In genomic region chr16:57807968-57808528, GRCh38 we compare ENCODE assay signal across 8 cellular contexts. TPM values are rescaled to one million over a fixed set of nuclear protein-coding genes. Genes with fewer than 3 reads are reported as not detected.
DNase-seq lines count a peak whose midpoint lies in the region; ATAC-seq, FAIRE-seq and TF ChIP-seq lines count a peak whose summit lies in the region.

No MANE protein-coding gene starts in this region.

- H3K27me3 ChIP-seq in WERI-Rb-1 (ENCODE audit: insufficient read depth, low read depth, severe bottlenecking) (no peaks in the 10 kb centered on the region), HepG2 (ENCODE audit: control insufficient read depth in 1 of 2, insufficient read depth in 2 of 2, low read length in 2 of 2) (no peaks in the 10 kb centered on the region)

- DNase-seq in G401 (ENCODE audit: low spot score) = peak; percentile 29
- DNase-seq in MV-4-11 (lab: John Stamatoyannopoulos, UW) = peak; percentile 63
- peak; percentile 30 for DNase-seq in WERI-Rb-1
- DNase-seq in cerebellar cortex (ENCODE audit: low spot score) = peak; percentile 54
- peak; percentile 92 for DNase-seq in HepG2 (ENCODE audit: low spot score)
- peak; percentile 54 to 59 for DNase-seq in stimulated activated CD4-positive, alpha-beta T cell treated with anti-CD3 and anti-CD28 coated beads, Interleukin-4, amount 100 ng/mL, for 48 hours (ENCODE audit: low read depth in 2 of 2)

- TF ChIP-seq RAD21 in HepG2 (CRISPR knock-in tag; IDR thresholded peaks at IDR 0.05) = no peak

- no peaks in the 10 kb centered on the region for H3K9me3 ChIP-seq in WERI-Rb-1 (ENCODE audit: severe bottlenecking)
- H3K9me3 ChIP-seq in HepG2 (ENCODE audit: low read length) = no peaks in the 10 kb centered on the region

- TF ChIP-seq CTCF in WERI-Rb-1 (IDR thresholded peaks at IDR 0.05; ENCODE audit: low read depth, low read length) = no peak
- no peak for TF ChIP-seq CTCF in HepG2 (CRISPR knock-in tag; IDR thresholded peaks at IDR 0.05)

- H3K36me3 ChIP-seq in WERI-Rb-1 (no peaks in the 10 kb centered on the region), HepG2 (replicated peaks in 1 of 2; ENCODE audit: control insufficient read depth in 1 of 2, insufficient read depth in 2 of 2, low read length in 2 of 2) (no peaks in the 10 kb centered on the region)

- TF ChIP-seq POLR2A in HepG2 (IDR thresholded peaks at IDR 0.05; ENCODE audit: insufficient read depth in 1 of 2, low read depth in 2 of 2, low read length in 2 of 2) = no peak

- H3K4me1 ChIP-seq in HepG2 (ENCODE audit: insufficient read depth, low read length) = peaks cover 94% of the 10 kb centered on the region

- POLR2A ChIA-PET in HepG2 (lab: Yijun Ruan, JAX) = interaction anchor here (0.6 to 3.3 kb wide), 10 partner anchors 10 to 193 kb away, joined by 3 to 18 read pairs (median 4); partner anchors contain the start of genes KATNB1 and USB1

- intact Hi-C loops in HepG2 (cut with micrococcal nuclease; ENCODE audit: unreplicated experiment) = no loop called here

- no peaks in the 10 kb centered on the region for H4K20me1 ChIP-seq in HepG2 (ENCODE audit: insufficient read depth, low read length)

- peak in 1 of 2 experiments; percentile 57; a peak in 2 of 4 replicates for TF ChIP-seq EP300 in HepG2 (IDR thresholded peaks at IDR 0.05; ENCODE audit: low read depth in 2 of 2, low read length in 2 of 2)
- no peak for TF ChIP-seq EP300 in HepG2 (CRISPR knock-in tag; IDR thresholded peaks at IDR 0.05; ENCODE audit: borderline replicate concordance)

- CTCF ChIA-PET in HepG2 (lab: Yijun Ruan, JAX; ENCODE audit: low intra/inter-chr PET ratio, low total read pairs) = no interaction called here

- H3K4me2 ChIP-seq in HepG2 (ENCODE audit: low read depth, low read length) = peak overlapping the region; percentile 68

- no peak overlapping the region for H2AFZ ChIP-seq in HepG2 (ENCODE audit: low read length)

- WGBS in HepG2 (ENCODE audit: low lambda C conversion rate) = 7% methylated on average over 16 of the region's 16 CpGs

- H3K79me2 ChIP-seq in HepG2 (ENCODE audit: insufficient read depth, low read length) = no peaks in the 10 kb centered on the region

- H3K4me3 ChIP-seq in WERI-Rb-1 (ENCODE audit: low read depth, low read length) (no peak overlapping the region), HepG2 (replicated peaks in 1 of 3; ENCODE audit: insufficient read depth in 1 of 3, low read depth in 2 of 3, low read length in 3 of 3) (peak overlapping the region in 2 of 3 experiments; percentile 31 to 56; a peak in 3 of 6 replicates)

- ATAC-seq in HepG2 = peak; percentile 31
- no peak for ATAC-seq in HG03520 (IDR thresholded peaks at IDR 0.05; ENCODE audit: unreplicated experiment)
- ATAC-seq in GM19324 (IDR thresholded peaks at IDR 0.05; ENCODE audit: low FRiP score, unreplicated experiment) = no peak

- no TSS peak for BruUV-seq in HepG2 (replicated peaks; lab: Mats Ljungman, UMichigan)

- H3K27ac ChIP-seq in WERI-Rb-1 (no peak overlapping the region), HepG2 (ENCODE audit: extremely low read length, insufficient read depth, low read length) (peak overlapping the region; percentile 51)

- H3K9ac ChIP-seq in HepG2 (ENCODE audit: insufficient read depth, low read depth, low read length) = peak overlapping the region; percentile 18; the same call in 1 of the 2 replicates

- in situ Hi-C loops in G401 (cut with HindIII; ENCODE audit: low sequenced_read_pairs) (no loop called here), HepG2 (cut with HindIII; ENCODE audit: extremely low pct_ligation_motif_present, low pct_unique_long_range_greater_than_20kb) (no loop called here)

- peak; percentile 61 for FAIRE-seq in HepG2 (lab: Jason Lieb, UNC)

TF ChIP-seq in HepG2, 621 proteins besides CTCF, POLR2A, EP300 and RAD21 (continues in another document):
- TF ChIP-seq ATM (IDR thresholded peaks at IDR 0.05; ENCODE audit: borderline replicate concordance) = no peak
- no peak for TF ChIP-seq ZBTB7A (CRISPR knock-in tag; IDR thresholded peaks at IDR 0.05)
- no peak for TF ChIP-seq POLR2G (IDR thresholded peaks at IDR 0.05; ENCODE audit: low read depth, low read length)
- peak; percentile 48 for TF ChIP-seq PAXIP1 (CRISPR knock-in tag; conservative IDR thresholded peaks at IDR 0.05)
- TF ChIP-seq GABPA (IDR thresholded peaks at IDR 0.05; ENCODE audit: low read depth, low read length) = no peak
- TF ChIP-seq GABPA (CRISPR knock-in tag; IDR thresholded peaks at IDR 0.05; ENCODE audit: low read depth) = no peak
- no peak for TF ChIP-seq ZBTB46 (CRISPR knock-in tag; IDR thresholded peaks at IDR 0.05; ENCODE audit: borderline replicate concordance)

RNA-seq across cellular contexts. Expression of gene KIFC3, which starts 5.8 kb away (rescaled TPM):
- 44.3 and 53.5 TPM in 2 replicates for total RNA-seq in G401 (2014; rRNA removed; shearing (Covaris generic))
- 30.0 and 45.3 TPM in 2 replicates for total RNA-seq in HepG2 (2016; rRNA removed; fragmentation: Illumina TruSeq; extraction: Trizol)
- total RNA-seq in HepG2 (2016; cell fraction: cytosol; rRNA removed; fragmentation: Illumina TruSeq; extraction: Trizol; ENCODE audit: low read depth) = 11.2 and 13.3 TPM in 2 replicates
- 26.2 and 45.1 TPM in 2 replicates for total RNA-seq in HepG2 (2016; cell fraction: insoluble cytoplasmic fraction; rRNA removed; fragmentation: Illumina TruSeq; extraction: Trizol)
- total RNA-seq in HepG2 (2016; cell fraction: membrane; rRNA removed; fragmentation: Illumina TruSeq; extraction: Trizol) = 23.6 and 24.3 TPM in 2 replicates
- 39.1 and 45.8 TPM in 2 replicates for total RNA-seq in HepG2 (2016; cell fraction: nucleus; rRNA removed; fragmentation: Illumina TruSeq; extraction: Trizol)
- 42.1 and 70.6 TPM in 2 replicates for polyA plus RNA-seq in HepG2 (2011; rRNA removed)
- 43.4 and 59.0 TPM in 2 replicates for polyA plus RNA-seq in HepG2 (2011; cell fraction: cytosol; rRNA removed)
- 225 and 236 TPM in 2 replicates for polyA plus RNA-seq in HepG2 (2011; cell fraction: nucleus; rRNA removed)
- polyA plus RNA-seq in HepG2 (2012) = 21.3 and 43.4 TPM in 2 replicates
- 14.4 and 14.6 TPM in 2 replicates for polyA plus RNA-seq in HepG2 (2016; cell fraction: cytosol; fragmentation: Illumina TruSeq; extraction: Trizol; ENCODE audit: low read depth)
- polyA plus RNA-seq in HepG2 (2016; cell fraction: insoluble cytoplasmic fraction; fragmentation: Illumina TruSeq; extraction: Trizol; ENCODE audit: low read depth) = 20.2 and 24.5 TPM in 2 replicates
- 13.8 and 19.9 TPM in 2 replicates for polyA plus RNA-seq in HepG2 (2016; cell fraction: membrane; fragmentation: Illumina TruSeq; extraction: Trizol; ENCODE audit: low read depth)
- polyA plus RNA-seq in HepG2 (2016; cell fraction: nucleus; fragmentation: Illumina TruSeq; extraction: Trizol; ENCODE audit: insufficient read depth, low read depth) = 79.4 and 80.8 TPM in 2 replicates
- 132 and 141 TPM in 2 replicates for polyA minus RNA-seq in HepG2 (2011; rRNA and poly(A)+ RNA removed; ENCODE audit: low replicate concordance)
- polyA minus RNA-seq in HepG2 (2011; cell fraction: cytosol; rRNA and poly(A)+ RNA removed) = 31.9 and 33.7 TPM in 2 replicates
- polyA minus RNA-seq in HepG2 (2011; cell fraction: nucleus; rRNA and poly(A)+ RNA removed) = 94.9 and 117 TPM in 2 replicates

Comparison
In these comparisons a context has a peak if more than half of its experiments do, and no peak if none do; other contexts are left out.
1. DNase-seq: peak in every context shown above with its lines; median percentile 92 in HepG2; 63 in MV-4-11; 56 in stimulated activated CD4-positive, alpha-beta T cell treated with anti-CD3 and anti-CD28 coated beads, Interleukin-4, amount 100 ng/mL, for 48 hours; 54 in cerebellar cortex; 30 in WERI-Rb-1; 29 in G401.